ENCODE assay signal across 10 cellular contexts in genomic region chr5:16713386-16713928, GRCh38.
DNase-seq lines count a peak whose midpoint lies in the region; ATAC-seq and TF ChIP-seq lines count a peak whose summit lies in the region.
"Had no signal": no experiment of that assay in that cellular context is flagged by ENCODE, and none has a peak within 500 bp of the region (broad histone marks: within the 10 kb centered on the region; RNA-seq: fewer than 3 reads in every experiment).

No MANE protein-coding gene starts in this region.

- H3K4me2 ChIP-seq in neuronal stem cell (ENCODE audit: insufficient read depth, low read length, poor library complexity, severe bottlenecking), result peak overlapping the region; percentile 22

- H3K36me3 ChIP-seq in CD8-positive, alpha-beta T cell (ENCODE audit: insufficient read depth, low read length), result no peaks in the 10 kb centered on the region
- H3K36me3 ChIP-seq in NT2/D1 (ENCODE audit: insufficient read depth, insufficient read length, low read length), result peaks cover 28% of the 10 kb centered on the region
- H3K36me3 ChIP-seq in neuronal stem cell (replicated peaks in 1 of 2; ENCODE audit: control insufficient read depth in 2 of 2, insufficient read depth in 2 of 2, low read length in 2 of 2), result peaks cover 24 to 28% of the 10 kb centered on the region in 2 donors

- no peak overlapping the region for H2AFZ ChIP-seq in neuronal stem cell (ENCODE audit: low read length)

- H2BK15ac ChIP-seq in neuronal stem cell (ENCODE audit: low read length), result no peak overlapping the region

- no CpG with 5 or more reads among the region's 14 CpGs for WGBS in neuronal stem cell (ENCODE audit: extremely low coverage in 2 of 2, insufficient read length in 2 of 2, insufficient replicate concordance in 1 of 2), 2 donors

- POLR2A ChIA-PET in CD8-positive, alpha-beta T cell (lab: Charles Lee), result interaction anchor here (0.7 kb wide), 1 partner anchor 181 kb away, joined by 3 read pairs; no protein-coding TSS in a partner anchor

- H3K4me1 ChIP-seq in CD8-positive, alpha-beta T cell (ENCODE audit: insufficient read depth, low read length), result no peaks in the 10 kb centered on the region
- no peaks in the 10 kb centered on the region for H3K4me1 ChIP-seq in NT2/D1 (ENCODE audit: insufficient read depth, insufficient read length)
- H3K4me1 ChIP-seq in neuronal stem cell (ENCODE audit: control insufficient read depth in 2 of 2, insufficient read depth in 1 of 2, low read depth in 1 of 2, low read length in 2 of 2), result peaks cover 10 to 14% of the 10 kb centered on the region in 2 donors

- H3K14ac ChIP-seq in neuronal stem cell (ENCODE audit: low read length), result no peak overlapping the region

- no peak overlapping the region for H4K91ac ChIP-seq in neuronal stem cell (ENCODE audit: low read depth, low read length, poor library complexity)

- H3K36me3 Mint-ChIP-seq in CD8-positive, alpha-beta T cell, result no peaks in the 10 kb centered on the region

- intact Hi-C loops in CD8-positive, alpha-beta T cell (cut with DNase I, micrococcal nuclease), result no loop called here

- no peak overlapping the region for H2BK5ac ChIP-seq in neuronal stem cell (ENCODE audit: low read length)

- H2BK120ac ChIP-seq in neuronal stem cell (ENCODE audit: low read depth, low read length), result no peak overlapping the region

- H3K9ac ChIP-seq in NT2/D1 (ENCODE audit: insufficient read length, low read depth) (no peak overlapping the region), neuronal stem cell (ENCODE audit: low read depth, low read length, poor library complexity) (no peak overlapping the region)

- H3K27me3 ChIP-seq in CD8-positive, alpha-beta T cell (ENCODE audit: insufficient read depth, low read length), result no peaks in the 10 kb centered on the region
- H3K27me3 ChIP-seq in NT2/D1 (ENCODE audit: insufficient read depth, insufficient read length) (no peaks in the 10 kb centered on the region), neuronal stem cell (ENCODE audit: control insufficient read depth in 3 of 3, insufficient read depth in 3 of 3, low read depth in 1 of 3, low read length in 3 of 3) (no peaks in the 10 kb centered on the region)

- H3K9me3 Mint-ChIP-seq in CD8-positive, alpha-beta T cell, result no peaks in the 10 kb centered on the region

- H3K18ac ChIP-seq in neuronal stem cell (ENCODE audit: low read length), result no peak overlapping the region

- no peak overlapping the region for H4K8ac ChIP-seq in neuronal stem cell (ENCODE audit: low read depth, low read length)

- H3K4me3 Mint-ChIP-seq in CD8-positive, alpha-beta T cell, result peak overlapping the region; percentile 11

- no peak for DNase-seq in CD8-positive, alpha-beta T cell
- DNase-seq in NT2/D1 (ENCODE audit: low read depth, low spot score), result peak; percentile 51
- peak; percentile 43 for DNase-seq in fibroblast of the conjunctiva (ENCODE audit: low read depth)
- DNase-seq in neuronal stem cell (ENCODE audit: low spot score), result peak; percentile 98
- DNase-seq in germinal center (ENCODE audit: low spot score), result no peak
- no peak for DNase-seq in stimulated activated CD4-positive, alpha-beta T cell treated with anti-CD3 and anti-CD28 coated beads, Interleukin-2, amount 100 ng/mL, for 48 hours
- DNase-seq in T-helper 1 cell, result no peak
- DNase-seq: DMS79 treated with DMSO at 0.1 percent for 48 hours, NCI-H2029 had no signal

- no peak for ATAC-seq in CD8-positive, alpha-beta T cell
- ATAC-seq in HG02623 (IDR thresholded peaks at IDR 0.05; ENCODE audit: unreplicated experiment), result no peak

- H3K4ac ChIP-seq in neuronal stem cell (ENCODE audit: low read length), result no peak overlapping the region

- no peak for TF ChIP-seq CTCF in CD8-positive, alpha-beta T cell (IDR thresholded peaks at IDR 0.05)

- no peak overlapping the region for H2AK5ac ChIP-seq in neuronal stem cell (ENCODE audit: low read depth, low read length)

- peaks cover 16% of the 10 kb centered on the region for H3K27me3 Mint-ChIP-seq in CD8-positive, alpha-beta T cell (ENCODE audit: low read depth)

- no peak overlapping the region for H3K27ac ChIP-seq in CD8-positive, alpha-beta T cell (ENCODE audit: low read depth, low read length)
- peak overlapping the region; percentile 93 for H3K27ac ChIP-seq in neuronal stem cell (replicated peaks; ENCODE audit: low read length)

- H3K9me3 ChIP-seq in CD8-positive, alpha-beta T cell (ENCODE audit: low read length), result no peaks in the 10 kb centered on the region
- H3K9me3 ChIP-seq in NT2/D1 (ENCODE audit: insufficient read depth, low read length), result no peaks in the 10 kb centered on the region
- H3K9me3 ChIP-seq in neuronal stem cell (replicated peaks in 1 of 2; ENCODE audit: control insufficient read depth in 2 of 2, insufficient read depth in 1 of 2, low read depth in 1 of 2, low read length in 2 of 2), result peaks cover 4 to 10% of the 10 kb centered on the region in 2 donors

- CTCF ChIA-PET in CD8-positive, alpha-beta T cell (lab: Charles Lee), result interaction anchor here (0.6 kb wide), 1 partner anchor 108 kb away, joined by 3 read pairs; no protein-coding TSS in a partner anchor

- peaks cover 4% of the 10 kb centered on the region for H3K4me1 Mint-ChIP-seq in CD8-positive, alpha-beta T cell (ENCODE audit: low read depth)

- no peak overlapping the region for H3K4me3 ChIP-seq in CD8-positive, alpha-beta T cell (ENCODE audit: low read depth, low read length)
- no peak overlapping the region for H3K4me3 ChIP-seq in NT2/D1 (ENCODE audit: insufficient read length, low read depth)
- peak overlapping the region in 1 of 2 donors; percentile 25 for H3K4me3 ChIP-seq in neuronal stem cell (ENCODE audit: low read length in 2 of 2)

- H2BK12ac ChIP-seq in neuronal stem cell (ENCODE audit: low read length), result no peak overlapping the region

- no peak overlapping the region for H3K23ac ChIP-seq in neuronal stem cell (ENCODE audit: low read depth, low read length, poor library complexity)

- H3K27ac Mint-ChIP-seq in CD8-positive, alpha-beta T cell, result no peak overlapping the region

- H3K79me1 ChIP-seq in neuronal stem cell (ENCODE audit: low read depth, low read length), result peaks cover 2% of the 10 kb centered on the region

Comparison
In these comparisons a context has a peak if more than half of its experiments do, and no peak if none do; other contexts are left out.
1. DNase-seq: peak in NT2/D1 (single experiment), fibroblast of the conjunctiva (single experiment) and neuronal stem cell (single experiment); none in CD8-positive, alpha-beta T cell (0 of 7), germinal center (single experiment), stimulated activated CD4-positive, alpha-beta T cell treated with anti-CD3 and anti-CD28 coated beads, Interleukin-2, amount 100 ng/mL, for 48 hours (0 of 2) and T-helper 1 cell (0 of 5).